Comparison of ENCODE assay signal across 1 cellular context in the genomic region with DNA sequence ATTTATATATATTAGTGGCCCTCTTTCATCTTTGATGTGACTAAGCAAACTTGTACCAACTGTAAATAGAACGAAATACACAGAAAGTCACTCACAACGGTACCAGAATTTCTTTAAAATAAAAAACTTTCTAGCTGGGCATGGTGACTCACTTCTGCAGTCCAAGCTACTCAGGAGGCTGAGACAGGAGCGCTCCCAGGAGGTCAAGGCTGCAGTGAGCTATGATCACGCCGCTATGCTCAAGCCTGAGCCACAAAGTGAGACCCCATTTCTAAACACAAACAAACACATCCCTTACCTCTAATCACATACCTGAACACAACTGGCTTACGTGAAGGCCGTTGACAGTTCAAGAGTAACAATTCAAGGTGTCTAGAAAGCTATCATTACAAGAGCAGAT.
TF ChIP-seq lines count a peak whose summit lies in the region.

No MANE protein-coding gene starts in this region.

TF ChIP-seq in K562, 482 proteins besides CTCF, POLR2A, EP300 and RAD21:
- TF ChIP-seq ZNF232 (CRISPR knock-in tag; IDR thresholded peaks at IDR 0.05): no peak
- 0 out of 2 replicates have a peak, but pooled peaks have one; percentile 23 for TF ChIP-seq JUN (IDR thresholded peaks at IDR 0.05; ENCODE audit: borderline replicate concordance, low read depth, low read length)
- TF ChIP-seq JUN (CRISPR knock-in tag; IDR thresholded peaks at IDR 0.05; ENCODE audit: borderline replicate concordance): no peak
- no peak for TF ChIP-seq MCM7 (IDR thresholded peaks at IDR 0.05)
